ENCODE assay signal across 1 cellular context in genomic region chr19:10106100-10106936, GRCh38.
TF ChIP-seq lines count a peak whose summit lies in the region.

Gene PPAN, plus strand, starts transcription at chr19:10106362. Its CDS starts 33 bp downstream, at chr19:10106395.

TF ChIP-seq in GM23338, 12 proteins besides CTCF, POLR2A, EP300 and RAD21 (continued from another document):
- TF ChIP-seq EZH2 (IDR thresholded peaks at IDR 0.05; ENCODE audit: low read depth, unreplicated experiment) (no peak), REST (IDR thresholded peaks at IDR 0.05; ENCODE audit: unreplicated experiment) (no peak)
TF ChIP-seq in GM23338: peak in this region for 3.
